8 cellular contexts compared by ENCODE assay signal in the genomic region with DNA sequence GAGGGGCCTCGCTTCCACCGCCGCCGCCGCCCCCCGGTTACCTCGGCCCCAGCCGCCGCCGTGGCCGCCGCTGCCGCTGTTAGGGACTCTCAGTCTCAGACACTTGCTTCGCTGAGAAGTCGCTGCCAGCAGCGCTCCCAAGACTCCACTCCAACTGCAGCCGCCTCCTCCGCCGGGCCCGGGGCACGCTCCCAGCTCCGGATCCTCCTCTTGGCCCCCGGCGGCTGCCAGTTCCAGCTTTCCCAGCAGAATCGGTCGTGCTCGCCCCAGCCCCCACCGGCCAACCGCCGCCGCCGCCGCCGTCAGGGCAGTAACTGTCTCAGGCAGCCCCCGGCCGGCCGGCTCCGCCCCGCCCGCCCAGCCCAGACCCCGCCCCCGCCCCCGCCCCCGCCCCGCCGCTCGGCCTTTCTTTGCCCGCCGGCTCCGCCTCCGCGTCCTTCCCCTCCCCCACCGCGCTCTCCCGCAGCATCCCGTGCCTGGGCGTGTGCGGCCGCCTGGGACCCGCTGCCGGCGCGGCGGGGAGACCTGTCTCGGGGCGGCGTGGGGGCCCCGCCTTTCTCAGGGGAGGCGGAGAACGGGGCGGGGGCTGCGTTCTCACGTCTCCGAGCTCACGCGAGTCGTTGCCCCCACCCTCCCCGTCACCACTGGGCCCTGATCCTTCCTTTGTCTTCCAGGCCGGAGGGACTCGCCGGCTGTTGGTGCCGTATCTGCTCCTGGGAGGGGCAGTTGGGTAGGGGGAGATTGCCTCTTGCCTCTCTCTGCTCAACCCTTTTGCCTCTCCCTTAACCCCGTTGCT. TPM values are rescaled to one million over a fixed set of nuclear protein-coding genes. Genes with fewer than 3 reads are reported as not detected.
DNase-seq lines count a peak whose midpoint lies in the region; ATAC-seq and TF ChIP-seq lines count a peak whose summit lies in the region.

A gene with protein sequence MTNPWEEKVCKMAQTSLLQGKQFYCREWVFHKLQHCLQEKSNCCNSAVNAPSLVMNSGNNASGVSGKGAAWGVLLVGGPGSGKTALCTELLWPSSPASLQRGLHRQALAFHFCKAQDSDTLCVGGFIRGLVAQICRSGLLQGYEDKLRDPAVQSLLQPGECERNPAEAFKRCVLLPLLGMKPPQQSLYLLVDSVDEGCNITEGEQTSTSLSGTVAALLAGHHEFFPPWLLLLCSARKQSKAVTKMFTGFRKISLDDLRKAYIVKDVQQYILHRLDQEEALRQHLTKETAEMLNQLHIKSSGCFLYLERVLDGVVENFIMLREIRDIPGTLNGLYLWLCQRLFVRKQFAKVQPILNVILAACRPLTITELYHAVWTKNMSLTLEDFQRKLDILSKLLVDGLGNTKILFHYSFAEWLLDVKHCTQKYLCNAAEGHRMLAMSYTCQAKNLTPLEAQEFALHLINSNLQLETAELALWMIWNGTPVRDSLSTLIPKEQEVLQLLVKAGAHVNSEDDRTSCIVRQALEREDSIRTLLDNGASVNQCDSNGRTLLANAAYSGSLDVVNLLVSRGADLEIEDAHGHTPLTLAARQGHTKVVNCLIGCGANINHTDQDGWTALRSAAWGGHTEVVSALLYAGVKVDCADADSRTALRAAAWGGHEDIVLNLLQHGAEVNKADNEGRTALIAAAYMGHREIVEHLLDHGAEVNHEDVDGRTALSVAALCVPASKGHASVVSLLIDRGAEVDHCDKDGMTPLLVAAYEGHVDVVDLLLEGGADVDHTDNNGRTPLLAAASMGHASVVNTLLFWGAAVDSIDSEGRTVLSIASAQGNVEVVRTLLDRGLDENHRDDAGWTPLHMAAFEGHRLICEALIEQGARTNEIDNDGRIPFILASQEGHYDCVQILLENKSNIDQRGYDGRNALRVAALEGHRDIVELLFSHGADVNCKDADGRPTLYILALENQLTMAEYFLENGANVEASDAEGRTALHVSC (N-terminal part only) (minus strand): TSS at position 316 of the 796 bp plus-strand sequence. CDS start 2,221 bp downstream, outside the sequence.

- no peaks in the 10 kb centered on the region for H3K27me3 Mint-ChIP-seq in activated CD4-positive, alpha-beta T cell treated with anti-CD3 and anti-CD28 coated beads for 36 hours

- H3K4me3 ChIP-seq in coronary artery, result peak within 1 kb of the TSS; percentile 96

- H3K27ac Mint-ChIP-seq in activated CD4-positive, alpha-beta T cell treated with anti-CD3 and anti-CD28 coated beads for 36 hours, result peak within 1 kb of the TSS; percentile 75

- peak; percentile 75 for ATAC-seq in GM19035 (IDR thresholded peaks at IDR 0.05; ENCODE audit: unreplicated experiment)
- peak; percentile 72 for ATAC-seq in HG03280 (IDR thresholded peaks at IDR 0.05; ENCODE audit: unreplicated experiment)
- ATAC-seq in activated CD4-positive, alpha-beta T cell treated with anti-CD3 and anti-CD28 coated beads for 36 hours, result peak; percentile 81
- ATAC-seq in left colon, result peak; percentile 79

- peaks cover 6% of the 10 kb centered on the region for H3K4me1 Mint-ChIP-seq in activated CD4-positive, alpha-beta T cell treated with anti-CD3 and anti-CD28 coated beads for 36 hours

- POLR2A ChIA-PET in activated CD4-positive, alpha-beta T cell treated with anti-CD3 and anti-CD28 coated beads for 36 hours (lab: Charles Lee), result no interaction called here

- no peak for TF ChIP-seq CTCF in coronary artery (IDR thresholded peaks at IDR 0.05)

- peak within 1 kb of the TSS; percentile 89 to 98 for H3K27ac ChIP-seq in coronary artery

- CTCF ChIA-PET in activated CD4-positive, alpha-beta T cell treated with anti-CD3 and anti-CD28 coated beads for 36 hours (lab: Charles Lee), result no interaction called here

- peak; percentile 95 for DNase-seq in AG20443 (ENCODE audit: low spot score)
- DNase-seq in NCI-H345 (lab: John Stamatoyannopoulos, UW), result peak; percentile 85
- DNase-seq in activated CD4-positive, alpha-beta T cell treated with anti-CD3 and anti-CD28 coated beads for 36 hours, result peak; percentile 79
- DNase-seq in coronary artery (ENCODE audit: low spot score), result peak; percentile 94
- peak; percentile 86 to 91 for DNase-seq in left colon
- DNase-seq in stimulated activated CD4-positive, alpha-beta T cell treated with anti-CD3 and anti-CD28 coated beads, Interleukin-1b, Interleukin-23, amount 100 ng/mL, for 24 hours (ENCODE audit: low read depth in 4 of 4, low spot score in 1 of 4), result peak; percentile 25 to 53 (median 30)

- intact Hi-C loops in activated CD4-positive, alpha-beta T cell treated with anti-CD3 and anti-CD28 coated beads for 36 hours (cut with DNase I, micrococcal nuclease), result loop anchor here in 1 of 2 experiments (5.0 kb wide), 1 partner anchor 1315 kb away; the partner anchor contains the start of gene SPRY1
- intact Hi-C loops in left colon (cut with DNase I, micrococcal nuclease), result no loop called here

- no peaks in the 10 kb centered on the region for H3K36me3 Mint-ChIP-seq in activated CD4-positive, alpha-beta T cell treated with anti-CD3 and anti-CD28 coated beads for 36 hours (ENCODE audit: low read depth)

- H3K9me3 Mint-ChIP-seq in activated CD4-positive, alpha-beta T cell treated with anti-CD3 and anti-CD28 coated beads for 36 hours (ENCODE audit: low read depth), result no peaks in the 10 kb centered on the region

- H3K4me3 Mint-ChIP-seq in activated CD4-positive, alpha-beta T cell treated with anti-CD3 and anti-CD28 coated beads for 36 hours, result no peak within 1 kb of the TSS

RNA-seq across cellular contexts. Expression of the gene that starts here (rescaled TPM):
- under 1 TPM; 0.42 to 0.59 TPM for total RNA-seq in activated CD4-positive, alpha-beta T cell treated with anti-CD3 and anti-CD28 coated beads for 36 hours
- total RNA-seq in left colon, result 10 to 100 TPM in 1 of 2 donors, 1 to 10 TPM in 1; 9.4 to 11.8 TPM

Comparison
In these comparisons a context has a peak if more than half of its experiments do, and no peak if none do; other contexts are left out.
1. Peak in every context shown above with its lines: DNase-seq, ATAC-seq, H3K4me3 ChIP-seq and H3K27ac ChIP-seq.
2. RNA of the gene that starts here (total RNA-seq): 9.4 to 11.8 TPM in left colon; 0.42 to 0.59 TPM in activated CD4-positive, alpha-beta T cell treated with anti-CD3 and anti-CD28 coated beads for 36 hours; every median in the first group is over 4 times any median in the second.
3. Peak in DNase-seq and ATAC-seq in activated CD4-positive, alpha-beta T cell treated with anti-CD3 and anti-CD28 coated beads for 36 hours; RNA of the gene not detected or under 1 TPM.
4. DNase-seq: peak in every context shown above with its lines; median percentile 95 in AG20443; 94 in coronary artery; 88 in left colon; 85 in NCI-H345; 79 in activated CD4-positive, alpha-beta T cell treated with anti-CD3 and anti-CD28 coated beads for 36 hours; 30 in stimulated activated CD4-positive, alpha-beta T cell treated with anti-CD3 and anti-CD28 coated beads, Interleukin-1b, Interleukin-23, amount 100 ng/mL, for 24 hours.